In genomic region chr3:167032267-167032876, GRCh38 we compare ENCODE assay signal across 8 cellular contexts.
DNase-seq lines count a peak whose midpoint lies in the region; ATAC-seq, FAIRE-seq and TF ChIP-seq lines count a peak whose summit lies in the region.

No MANE protein-coding gene starts in this region.

- CTCF ChIA-PET in HCT116 (lab: Charles Lee): interaction anchor here (0.5 to 1.9 kb wide), 11 partner anchors 12 to 1826 kb away, joined by 3 to 16 read pairs (median 4); no protein-coding TSS in a partner anchor

- H3K4me1 ChIP-seq in HCT116 (ENCODE audit: control insufficient read depth in 1 of 2, insufficient read depth in 2 of 2, low read length in 2 of 2): no peaks in the 10 kb centered on the region
- H3K4me1 ChIP-seq in ovary (ENCODE audit: insufficient read depth): no peaks in the 10 kb centered on the region

- no peak for TF ChIP-seq EP300 in ovary (IDR thresholded peaks at IDR 0.05)

- no peaks in the 10 kb centered on the region for H3K9me2 ChIP-seq in HCT116 (ENCODE audit: insufficient read depth)

- ATAC-seq in HCT116 (peak; percentile 71), GM21423 (IDR thresholded peaks at IDR 0.05; ENCODE audit: unreplicated experiment) (no peak), natural killer cell (no peak)

- H3K27ac Mint-ChIP-seq in natural killer cell: no peak overlapping the region

- no TSS peak for BruUV-seq in HCT116 (replicated peaks; lab: Mats Ljungman, UMichigan)

- H3K9ac ChIP-seq in HCT116 (ENCODE audit: low read length): no peak overlapping the region

- H3K4me1 Mint-ChIP-seq in natural killer cell: no peaks in the 10 kb centered on the region

- FAIRE-seq in endometrium (lab: Jason Lieb, UNC): peak; percentile 85

- DNase-seq in AG08395 (ENCODE audit: low spot score) (peak; percentile 1), HCT116 (ENCODE audit: low read depth, low spot score) (peak; percentile 61), NCI-H82 treated with DMSO at 0.1 percent for 48 hours (lab: John Stamatoyannopoulos, UW; ENCODE audit: unreplicated experiment) (peak; percentile 78), pons (ENCODE audit: low spot score) (peak; percentile 72), natural killer cell (no peak), ovary (no peak)

- H3K27me3 Mint-ChIP-seq in natural killer cell (ENCODE audit: low read depth in 2 of 2): no peaks in the 10 kb centered on the region

- H3K4me2 ChIP-seq in HCT116 (ENCODE audit: low read length): no peak overlapping the region

- RAD21 ChIA-PET in HCT116 (lab: Charles Lee; ENCODE audit: low non-redundant PET in 1 of 2, low total read pairs in 2 of 2, uncharacterized antibody in 2 of 2, unreplicated experiment in 2 of 2): interaction anchor here (0.6 to 1.0 kb wide), 3 partner anchors 229 to 1701 kb away, joined by 3 to 5 read pairs (median 3); no protein-coding TSS in a partner anchor

- peak; percentile 76 for TF ChIP-seq RAD21 in HCT116 (IDR thresholded peaks at IDR 0.05; ENCODE audit: low read depth)

- H3K9me3 Mint-ChIP-seq in natural killer cell: peaks cover 8 to 9% of the 10 kb centered on the region in 2 donors

- no peaks in the 10 kb centered on the region for H3K27me3 ChIP-seq in HCT116 (ENCODE audit: insufficient read depth, low read length)
- H3K27me3 ChIP-seq in ovary: no peaks in the 10 kb centered on the region

- no peaks in the 10 kb centered on the region for H4K20me1 ChIP-seq in HCT116 (ENCODE audit: insufficient read depth)

- POLR2A ChIA-PET in HCT116 (lab: Charles Lee): no interaction called here

- TF ChIP-seq CTCF in HCT116 (IDR thresholded peaks at IDR 0.05 in 2 of 3, conservative IDR thresholded peaks at IDR 0.05 in 1 of 3; ENCODE audit: borderline replicate concordance in 1 of 3, insufficient read depth in 1 of 3, low read depth in 2 of 3, low read length in 2 of 3): peak; percentile 41 to 71 (median 46); a peak in 4 of 6 replicates
- no peak for TF ChIP-seq CTCF in natural killer cell (IDR thresholded peaks at IDR 0.05)
- TF ChIP-seq CTCF in ovary (IDR thresholded peaks at IDR 0.05): no peak

- H3K9me3 ChIP-seq in HCT116 (ENCODE audit: control insufficient read depth in 1 of 2, insufficient read depth in 1 of 2, low read depth in 1 of 2, low read length in 2 of 2): no peaks in the 10 kb centered on the region
- no peaks in the 10 kb centered on the region for H3K9me3 ChIP-seq in ovary

- intact Hi-C loops in HCT116 (cut with micrococcal nuclease): loop anchor here (2.0 to 10.0 kb wide), 6 partner anchors 312 to 1826 kb away; no protein-coding TSS in a partner anchor
- intact Hi-C loops in natural killer cell (cut with micrococcal nuclease): no loop called here
- intact Hi-C loops in ovary (cut with DNase I): no loop called here

- H3K27ac ChIP-seq in HCT116 (ENCODE audit: low read depth, low read length) (no peak overlapping the region), ovary (no peak overlapping the region)

- no peak overlapping the region for H3K4me3 ChIP-seq in HCT116 (replicated peaks in 1 of 2; ENCODE audit: low read depth in 1 of 2, low read length in 2 of 2)
- no peak overlapping the region for H3K4me3 ChIP-seq in ovary

- peak overlapping the region; percentile 67 for H2AFZ ChIP-seq in HCT116 (ENCODE audit: low read depth, low read length, poor library complexity, severe bottlenecking)

- TF ChIP-seq POLR2A in HCT116 (IDR thresholded peaks at IDR 0.05; ENCODE audit: borderline replicate concordance, extremely low read depth, insufficient read depth, insufficient read length) (no peak), ovary (IDR thresholded peaks at IDR 0.05) (no peak)

- no peaks in the 10 kb centered on the region for H3K79me2 ChIP-seq in HCT116 (ENCODE audit: insufficient read depth, low read length)

- no peaks in the 10 kb centered on the region for H3K36me3 Mint-ChIP-seq in natural killer cell

- H3K4me3 Mint-ChIP-seq in natural killer cell: no peak overlapping the region

- H3K36me3 ChIP-seq in HCT116 (ENCODE audit: control insufficient read depth in 1 of 2, insufficient read depth in 2 of 2, low read length in 2 of 2) (no peaks in the 10 kb centered on the region), ovary (no peaks in the 10 kb centered on the region)

- WGBS in ovary, 3 donors: 29 to 44% (median 32%) methylated on average over 5 of the region's 5 CpGs

TF ChIP-seq in HCT116, 20 proteins besides CTCF, POLR2A, EP300 and RAD21:
- TF ChIP-seq ATF3 (IDR thresholded peaks at IDR 0.05) (no peak), CBX3 (IDR thresholded peaks at IDR 0.05; ENCODE audit: low read depth) (no peak), CEBPB (IDR thresholded peaks at IDR 0.05; ENCODE audit: low read depth) (no peak), JUND (IDR thresholded peaks at IDR 0.05) (no peak), SIN3A (IDR thresholded peaks at IDR 0.05; ENCODE audit: low read depth) (no peak), EZH2 (IDR thresholded peaks at IDR 0.05) (no peak), EGR1 (IDR thresholded peaks at IDR 0.05; ENCODE audit: low read depth) (no peak), REST (IDR thresholded peaks at IDR 0.05; ENCODE audit: low read depth) (no peak), SP1 (IDR thresholded peaks at IDR 0.05; ENCODE audit: low read depth) (no peak), EZH2phosphoT487 (IDR thresholded peaks at IDR 0.05; ENCODE audit: borderline replicate concordance) (no peak), POLR2AphosphoS5 (IDR thresholded peaks at IDR 0.05; ENCODE audit: low read depth, low read length) (no peak)
- TF ChIP-seq, protein P1, sequence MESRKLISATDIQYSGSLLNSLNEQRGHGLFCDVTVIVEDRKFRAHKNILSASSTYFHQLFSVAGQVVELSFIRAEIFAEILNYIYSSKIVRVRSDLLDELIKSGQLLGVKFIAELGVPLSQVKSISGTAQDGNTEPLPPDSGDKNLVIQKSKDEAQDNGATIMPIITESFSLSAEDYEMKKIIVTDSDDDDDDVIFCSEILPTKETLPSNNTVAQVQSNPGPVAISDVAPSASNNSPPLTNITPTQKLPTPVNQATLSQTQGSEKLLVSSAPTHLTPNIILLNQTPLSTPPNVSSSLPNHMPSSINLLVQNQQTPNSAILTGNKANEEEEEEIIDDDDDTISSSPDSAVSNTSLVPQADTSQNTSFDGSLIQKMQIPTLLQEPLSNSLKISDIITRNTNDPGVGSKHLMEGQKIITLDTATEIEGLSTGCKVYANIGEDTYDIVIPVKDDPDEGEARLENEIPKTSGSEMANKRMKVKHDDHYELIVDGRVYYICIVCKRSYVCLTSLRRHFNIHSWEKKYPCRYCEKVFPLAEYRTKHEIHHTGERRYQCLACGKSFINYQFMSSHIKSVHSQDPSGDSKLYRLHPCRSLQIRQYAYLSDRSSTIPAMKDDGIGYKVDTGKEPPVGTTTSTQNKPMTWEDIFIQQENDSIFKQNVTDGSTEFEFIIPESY (IDR thresholded peaks at IDR 0.05; ENCODE audit: extremely low read depth, insufficient replicate concordance, low read length): no peak
- TF ChIP-seq, protein P2, sequence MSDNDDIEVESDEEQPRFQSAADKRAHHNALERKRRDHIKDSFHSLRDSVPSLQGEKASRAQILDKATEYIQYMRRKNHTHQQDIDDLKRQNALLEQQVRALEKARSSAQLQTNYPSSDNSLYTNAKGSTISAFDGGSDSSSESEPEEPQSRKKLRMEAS (IDR thresholded peaks at IDR 0.05): no peak

Comparison
In these comparisons a context has a peak if more than half of its experiments do, and no peak if none do; other contexts are left out.
1. DNase-seq: peak in AG08395 (single experiment), HCT116 (single experiment), NCI-H82 treated with DMSO at 0.1 percent for 48 hours (single experiment) and pons (single experiment); none in natural killer cell (single experiment) and ovary (0 of 5).
2. CTCF ChIP-seq: peak in HCT116 (3 of 3); none in natural killer cell (single experiment) and ovary (0 of 3).